ENCODE assay signal across 9 cellular contexts in genomic region chr1:64343105-64343960, GRCh38.
A peak's percentile ranks its signal among the peaks of the same experiment; 100 is the strongest.
DNase-seq lines count a peak whose midpoint lies in the region; ATAC-seq and TF ChIP-seq lines count a peak whose summit lies in the region.
"Had no signal": no experiment of that assay in that cellular context is flagged by ENCODE, and none has a peak within 500 bp of the region (broad histone marks: within the 10 kb centered on the region; RNA-seq: fewer than 3 reads in every experiment).

No MANE protein-coding gene starts in this region.

- H3K4me3 ChIP-seq in HAP-1 = no peak overlapping the region
- H3K4me3 ChIP-seq in choroid plexus epithelial cell (ENCODE audit: low read depth, low read length) = no peak overlapping the region
- no peak overlapping the region for H3K4me3 ChIP-seq in transverse colon
- H3K4me3 ChIP-seq: right atrium auricular region had no signal

- in situ Hi-C loops in HAP-1 (cut with MboI; ENCODE audit: low sequenced_read_pairs) (no loop called here), transverse colon (cut with MboI; ENCODE audit: low pct_ligation_motif_present in 1 of 4, low pct_unique_long_range_greater_than_20kb in 1 of 4, low sequenced_read_pairs in 3 of 4) (no loop called here)

- TF ChIP-seq EP300 in transverse colon (IDR thresholded peaks at IDR 0.05; ENCODE audit: low read depth) = no peak

- H3K27me3 ChIP-seq in HAP-1 (ENCODE audit: low read depth) (no peaks in the 10 kb centered on the region), transverse colon (no peaks in the 10 kb centered on the region)
- H3K27me3 ChIP-seq: right atrium auricular region had no signal

- peak; percentile 21 to 45 for DNase-seq in HAP-1 (ENCODE audit: low spot score in 2 of 2)
- DNase-seq in NCI-H510A (lab: John Stamatoyannopoulos, UW) = peak; percentile 5
- DNase-seq in choroid plexus epithelial cell (ENCODE audit: low read depth) = peak; percentile 28
- peak; percentile 74 for DNase-seq in pulmonary artery endothelial cell (ENCODE audit: low read depth, low spot score)
- DNase-seq in left lobe of liver (ENCODE audit: low spot score) = no peak
- DNase-seq in transverse colon = no peak
- DNase-seq in NCI-H524 (lab: John Stamatoyannopoulos, UW) = no peak

- intact Hi-C loops in transverse colon (cut with DNase I; ENCODE audit: low total_unique reads) = no loop called here

- WGBS in transverse colon (ENCODE audit: low coverage in 1 of 2), 2 donors = 39 to 62% methylated on average over 8 of the region's 8 CpGs

- no peaks in the 10 kb centered on the region for H3K9me3 ChIP-seq in HAP-1
- no peaks in the 10 kb centered on the region for H3K9me3 ChIP-seq in transverse colon
- H3K9me3 ChIP-seq: right atrium auricular region had no signal

- H3K27ac ChIP-seq in transverse colon = no peak overlapping the region
- H3K27ac ChIP-seq: right atrium auricular region had no signal

- no peak for TF ChIP-seq CTCF in choroid plexus epithelial cell (conservative IDR thresholded peaks at IDR 0.05; ENCODE audit: low read depth, low read length)
- no peak for TF ChIP-seq CTCF in transverse colon (IDR thresholded peaks at IDR 0.05)

- H3K4me1 ChIP-seq in HAP-1 = no peaks in the 10 kb centered on the region
- H3K4me1 ChIP-seq in transverse colon = no peaks in the 10 kb centered on the region
- H3K4me1 ChIP-seq: right atrium auricular region had no signal

- TF ChIP-seq POLR2A in transverse colon (IDR thresholded peaks at IDR 0.05) = no peak

- H3K36me3 ChIP-seq in HAP-1 (replicated peaks) = no peaks in the 10 kb centered on the region
- H3K36me3 ChIP-seq in transverse colon = no peaks in the 10 kb centered on the region
- H3K36me3 ChIP-seq: right atrium auricular region had no signal

- ATAC-seq in left lobe of liver (no peak), HG03045 (IDR thresholded peaks at IDR 0.05; ENCODE audit: unreplicated experiment) (no peak)

Comparison
In these comparisons a context has a peak if more than half of its experiments do, and no peak if none do; other contexts are left out.
1. DNase-seq: peak in HAP-1 (2 of 2), NCI-H510A (single experiment), choroid plexus epithelial cell (single experiment) and pulmonary artery endothelial cell (single experiment); none in left lobe of liver (single experiment), transverse colon (single experiment) and NCI-H524 (0 of 2).